ENCODE assay signal across 10 cellular contexts in genomic region chr15:101613130-101614000, GRCh38. TPM values are rescaled to one million over a fixed set of nuclear protein-coding genes. Genes with fewer than 3 reads are reported as not detected.
DNase-seq lines count a peak whose midpoint lies in the region; ATAC-seq and TF ChIP-seq lines count a peak whose summit lies in the region.
"Had no signal": no experiment of that assay in that cellular context is flagged by ENCODE, and none has a peak within 500 bp of the region (broad histone marks: within the 10 kb centered on the region; RNA-seq: fewer than 3 reads in every experiment).

No MANE protein-coding gene starts in this region.

- no peak for ATAC-seq in GM18907 (IDR thresholded peaks at IDR 0.05; ENCODE audit: unreplicated experiment)
- ATAC-seq: A549; activated CD8-positive, alpha-beta T cell treated with anti-CD3 and anti-CD28 coated beads, Interleukin-2, amount 10 ng/mL, durations not matched to agents 7 days and 5 days had no signal

- CTCF ChIA-PET in activated CD4-positive, alpha-beta memory T cell treated with anti-CD3 and anti-CD28 coated beads, Interleukin-2, amount 10 ng/mL, durations not matched to agents 7 days and 5 days (lab: Charles Lee): no interaction called here

- H3K4me3 Mint-ChIP-seq in brain (peak overlapping the region in 4 of 5 experiments; percentile 41 to 59 (median 46)), type B pancreatic cell (peak overlapping the region; percentile 57)
- no peak overlapping the region for H3K4me3 Mint-ChIP-seq in activated CD4-positive, alpha-beta memory T cell treated with anti-CD3 and anti-CD28 coated beads, Interleukin-2, amount 10 ng/mL, durations not matched to agents 7 days and 5 days
- H3K4me3 Mint-ChIP-seq: activated CD8-positive, alpha-beta T cell treated with anti-CD3 and anti-CD28 coated beads, Interleukin-2, amount 10 ng/mL, durations not matched to agents 7 days and 5 days had no signal

- H3K27ac Mint-ChIP-seq in brain (peak overlapping the region; percentile 74 to 95 (median 86)), type B pancreatic cell (peak overlapping the region; percentile 33)
- no peak overlapping the region for H3K27ac Mint-ChIP-seq in activated CD4-positive, alpha-beta memory T cell treated with anti-CD3 and anti-CD28 coated beads, Interleukin-2, amount 10 ng/mL, durations not matched to agents 7 days and 5 days
- H3K27ac Mint-ChIP-seq: activated CD8-positive, alpha-beta T cell treated with anti-CD3 and anti-CD28 coated beads, Interleukin-2, amount 10 ng/mL, durations not matched to agents 7 days and 5 days had no signal

- peaks cover 0 to 4% (median 0%) of the 10 kb centered on the region in 5 experiments for H3K9me3 Mint-ChIP-seq in brain
- H3K9me3 Mint-ChIP-seq in type B pancreatic cell: no peaks in the 10 kb centered on the region
- no peaks in the 10 kb centered on the region for H3K9me3 Mint-ChIP-seq in activated CD4-positive, alpha-beta memory T cell treated with anti-CD3 and anti-CD28 coated beads, Interleukin-2, amount 10 ng/mL, durations not matched to agents 7 days and 5 days

- H3K36me3 Mint-ChIP-seq in brain (no peaks in the 10 kb centered on the region), type B pancreatic cell (no peaks in the 10 kb centered on the region)
- no peaks in the 10 kb centered on the region for H3K36me3 Mint-ChIP-seq in activated CD4-positive, alpha-beta memory T cell treated with anti-CD3 and anti-CD28 coated beads, Interleukin-2, amount 10 ng/mL, durations not matched to agents 7 days and 5 days (ENCODE audit: low read depth)

- DNase-seq in NCI-H2107 treated with DMSO at 0.1 percent for 48 hours (lab: John Stamatoyannopoulos, UW; ENCODE audit: unreplicated experiment) (peak; percentile 64), NCI-H2107 (lab: John Stamatoyannopoulos, UW) (no peak), kidney tubule cell (ENCODE audit: low spot score) (peak; percentile 77), type B pancreatic cell (ENCODE audit: extremely low spot score, unreplicated experiment) (no peak)
- DNase-seq in activated CD4-positive, alpha-beta memory T cell treated with anti-CD3 and anti-CD28 coated beads, Interleukin-2, amount 10 ng/mL, durations not matched to agents 7 days and 5 days: no peak
- no peak for DNase-seq in activated naive CD4-positive, alpha-beta T cell treated with anti-CD3 and anti-CD28 coated beads, Interleukin-2, amount 50 U/mL, for 16 hours
- DNase-seq: activated CD8-positive, alpha-beta T cell treated with anti-CD3 and anti-CD28 coated beads, Interleukin-2, amount 10 ng/mL, durations not matched to agents 7 days and 5 days had no signal

- peaks cover 74% of the 10 kb centered on the region for H3K4me1 Mint-ChIP-seq in brain
- H3K4me1 Mint-ChIP-seq in type B pancreatic cell (ENCODE audit: unreplicated experiment): peaks cover 33% of the 10 kb centered on the region
- H3K4me1 Mint-ChIP-seq in activated CD4-positive, alpha-beta memory T cell treated with anti-CD3 and anti-CD28 coated beads, Interleukin-2, amount 10 ng/mL, durations not matched to agents 7 days and 5 days: no peaks in the 10 kb centered on the region

- TF ChIP-seq CTCF in brain (conservative IDR thresholded peaks at IDR 0.05): no peak
- TF ChIP-seq CTCF in type B pancreatic cell (conservative IDR thresholded peaks at IDR 0.05): no peak

- peaks cover 14% of the 10 kb centered on the region for H3K27me3 Mint-ChIP-seq in brain
- peaks cover 7% of the 10 kb centered on the region for H3K27me3 Mint-ChIP-seq in type B pancreatic cell
- no peaks in the 10 kb centered on the region for H3K27me3 Mint-ChIP-seq in activated CD4-positive, alpha-beta memory T cell treated with anti-CD3 and anti-CD28 coated beads, Interleukin-2, amount 10 ng/mL, durations not matched to agents 7 days and 5 days

- POLR2A ChIA-PET in activated CD4-positive, alpha-beta memory T cell treated with anti-CD3 and anti-CD28 coated beads, Interleukin-2, amount 10 ng/mL, durations not matched to agents 7 days and 5 days (lab: Charles Lee): no interaction called here

RNA-seq across cellular contexts. Expression of gene TM2D3, which starts 38.8 kb away (rescaled TPM):
- polyA plus RNA-seq in brain (ENCODE audit: insufficient read depth, low read depth, low replicate concordance): 42.6 TPM
- total RNA-seq in type B pancreatic cell (ENCODE audit: low replicate concordance): 35.7 and 50.0 TPM in 2 replicates
- total RNA-seq in activated CD4-positive, alpha-beta memory T cell treated with anti-CD3 and anti-CD28 coated beads, Interleukin-2, amount 10 ng/mL, durations not matched to agents 7 days and 5 days: 10 to 100 TPM; 41.8 to 43.8 TPM

Comparison
In these comparisons a context has a peak if more than half of its experiments do, and no peak if none do; other contexts are left out.
1. DNase-seq: peak in NCI-H2107 treated with DMSO at 0.1 percent for 48 hours (single experiment) and kidney tubule cell (single experiment); none in NCI-H2107 (single experiment), type B pancreatic cell (single experiment), activated CD4-positive, alpha-beta memory T cell treated with anti-CD3 and anti-CD28 coated beads, Interleukin-2, amount 10 ng/mL, durations not matched to agents 7 days and 5 days (single experiment) and activated naive CD4-positive, alpha-beta T cell treated with anti-CD3 and anti-CD28 coated beads, Interleukin-2, amount 50 U/mL, for 16 hours (single experiment).